In genomic region chr4:93743638-93744037, GRCh38 we compare ENCODE assay signal across 8 cellular contexts.
"Had no signal": no experiment of that assay in that cellular context is flagged by ENCODE, and none has a peak within 500 bp of the region (broad histone marks: within the 10 kb centered on the region; RNA-seq: fewer than 3 reads in every experiment).

No MANE protein-coding gene starts in this region.

- DNase-seq: IMR-90, KG1 had no signal

- H3K9ac ChIP-seq: KMS-11 had no signal

- H3K4me3 ChIP-seq: K562 had no signal

- FAIRE-seq: HepG2, HTR-8/SVneo, K562 had no signal

- H3K4me2 ChIP-seq: KMS-11 had no signal

- ATAC-seq: HepG2, K562 had no signal

- H3K27ac Mint-ChIP-seq: IgD-negative memory B cell had no signal

- H3K27ac ChIP-seq: HL-60, KMS-11 had no signal

- H3K9me3 Mint-ChIP-seq: IgD-negative memory B cell had no signal

- H3K27me3 Mint-ChIP-seq: IgD-negative memory B cell had no signal

- H3K4me3 Mint-ChIP-seq: IgD-negative memory B cell had no signal

- H3K36me3 Mint-ChIP-seq: IgD-negative memory B cell had no signal
